ENCODE assay signal across 8 cellular contexts in the genomic region with DNA sequence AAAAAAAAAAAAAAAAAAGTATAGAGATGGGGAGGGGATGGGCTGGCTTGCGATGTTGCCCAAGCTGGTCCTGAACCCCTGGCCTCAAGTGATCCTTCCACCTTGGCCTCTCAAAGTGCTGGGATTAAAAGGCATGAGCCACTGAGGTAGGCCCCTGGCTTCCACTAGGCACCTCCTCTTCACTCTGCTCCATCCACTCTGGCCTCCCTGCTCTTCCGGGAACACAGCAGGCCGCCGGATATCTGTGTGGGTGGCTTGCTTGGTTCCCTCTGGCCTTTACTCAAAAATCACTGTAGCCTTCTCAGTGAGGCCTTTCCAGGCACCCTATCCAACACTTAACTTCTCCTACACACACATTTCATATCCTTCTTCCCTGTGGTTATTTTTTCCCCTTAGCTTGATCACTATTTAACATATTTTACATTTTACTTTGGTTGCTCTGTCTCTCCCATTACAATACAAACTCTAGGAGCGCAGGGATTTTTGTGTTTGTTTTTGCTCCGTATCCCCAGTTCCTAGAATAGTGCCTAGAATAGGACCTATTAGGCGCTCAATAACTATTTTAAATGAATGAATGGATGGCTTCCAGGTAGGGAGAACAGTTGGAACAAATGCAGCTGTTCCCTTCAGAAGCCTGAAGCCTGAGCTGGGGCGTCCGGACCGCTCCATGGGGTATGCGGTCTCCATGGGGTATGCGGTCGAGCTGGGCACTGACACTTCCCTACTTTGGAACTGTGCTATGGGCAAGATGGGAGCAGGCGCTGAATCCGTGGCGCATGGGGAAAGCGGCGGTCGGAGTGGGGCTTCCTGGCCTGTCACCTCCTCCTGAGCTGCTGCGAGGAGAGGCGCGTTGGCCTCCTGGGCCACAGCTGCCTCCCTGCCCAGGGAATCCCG. TPM values are rescaled to one million over a fixed set of nuclear protein-coding genes. Genes with fewer than 3 reads are reported as not detected.
DNase-seq lines count a peak whose midpoint lies in the region; ATAC-seq and TF ChIP-seq lines count a peak whose summit lies in the region.

No MANE protein-coding gene starts in this region.

- CTCF ChIA-PET in activated B cell treated with CpG ODN at 0.5 μM for 24 hours (lab: Charles Lee), result interaction anchor here (1.2 to 5.1 kb wide), 7 partner anchors 10 to 299 kb away, joined by 3 to 73 read pairs (median 5); a partner anchor contains a TSS

- DNase-seq in AG09309 (ENCODE audit: low read depth), result no peak
- DNase-seq in HAP-1 (ENCODE audit: low spot score in 2 of 2), result no peak
- DNase-seq in activated B cell treated with CpG ODN at 0.5 μM for 24 hours, result no peak
- DNase-seq in cardiac muscle cell (ENCODE audit: low read depth in 1 of 2, low spot score in 1 of 2), result peak in 1 of 2 donors; percentile 83
- DNase-seq in retinal pigment epithelial cell (ENCODE audit: low read depth), result no peak
- no peak for DNase-seq in NCI-H1417 (lab: John Stamatoyannopoulos, UW)
- no peak for DNase-seq in T-helper 9 cell

- H3K4me1 Mint-ChIP-seq in activated B cell treated with CpG ODN at 0.5 μM for 24 hours, result peaks cover 42% of the 10 kb centered on the region

- H3K36me3 ChIP-seq in HAP-1 (replicated peaks) (no peaks in the 10 kb centered on the region), cardiac muscle cell (no peaks in the 10 kb centered on the region)

- no peaks in the 10 kb centered on the region for H3K27me3 Mint-ChIP-seq in activated B cell treated with CpG ODN at 0.5 μM for 24 hours

- ATAC-seq in activated B cell treated with CpG ODN at 0.5 μM for 24 hours (ENCODE audit: low read depth) (no peak), HG03108 (IDR thresholded peaks at IDR 0.05; ENCODE audit: unreplicated experiment) (no peak)

- peaks cover 27% of the 10 kb centered on the region for H3K4me1 ChIP-seq in HAP-1
- H3K4me1 ChIP-seq in cardiac muscle cell (ENCODE audit: low read depth), result peaks cover 11% of the 10 kb centered on the region

- H3K27me3 ChIP-seq in HAP-1 (ENCODE audit: low read depth) (no peaks in the 10 kb centered on the region), cardiac muscle cell (no peaks in the 10 kb centered on the region)

- 0 out of 2 replicates have a peak, but pooled peaks cover 2% of the 10 kb centered on the region for H3K9me3 ChIP-seq in HAP-1
- no peaks in the 10 kb centered on the region for H3K9me3 ChIP-seq in cardiac muscle cell (ENCODE audit: low read depth)

- TF ChIP-seq CTCF in AG09309 (IDR thresholded peaks at IDR 0.05; ENCODE audit: control insufficient read depth, insufficient read depth, low read depth, low read length, missing control alignments) (no peak), activated B cell treated with CpG ODN at 0.5 μM for 24 hours (IDR thresholded peaks at IDR 0.05) (no peak), cardiac muscle cell (IDR thresholded peaks at IDR 0.05; ENCODE audit: low read depth, low read length) (no peak), retinal pigment epithelial cell (conservative IDR thresholded peaks at IDR 0.05; ENCODE audit: low read depth, low read length) (no peak)

- peak overlapping the region; percentile 34 for H3K27ac ChIP-seq in cardiac muscle cell

- H3K9me3 Mint-ChIP-seq in activated B cell treated with CpG ODN at 0.5 μM for 24 hours, result no peaks in the 10 kb centered on the region

- peak overlapping the region; percentile 91 for H3K4me3 Mint-ChIP-seq in activated B cell treated with CpG ODN at 0.5 μM for 24 hours

- POLR2A ChIA-PET in activated B cell treated with CpG ODN at 0.5 μM for 24 hours (lab: Charles Lee), result interaction anchor here (0.7 to 5.7 kb wide), 21 partner anchors 12 to 1737 kb away, joined by 3 to 182 read pairs (median 10); a partner anchor contains a TSS

- intact Hi-C loops in activated B cell treated with CpG ODN at 0.5 μM for 24 hours (cut with micrococcal nuclease), result no loop called here

- in situ Hi-C loops in HAP-1 (cut with MboI; ENCODE audit: low sequenced_read_pairs), result no loop called here

- H3K4me3 ChIP-seq in AG09309 (ENCODE audit: control insufficient read depth, low read depth, low read length) (peak overlapping the region; percentile 33), HAP-1 (peak overlapping the region; percentile 31), cardiac muscle cell (peak overlapping the region; percentile 61), retinal pigment epithelial cell (ENCODE audit: low read length) (peak overlapping the region; percentile 58)

- no peaks in the 10 kb centered on the region for H3K36me3 Mint-ChIP-seq in activated B cell treated with CpG ODN at 0.5 μM for 24 hours (ENCODE audit: low read depth)

- peak overlapping the region; percentile 93 for H3K27ac Mint-ChIP-seq in activated B cell treated with CpG ODN at 0.5 μM for 24 hours

RNA-seq across cellular contexts. Expression of a gene that starts 46.7 kb away (rescaled TPM):
- 600 and 642 TPM in 2 replicates for total RNA-seq in activated B cell treated with CpG ODN at 0.5 μM for 24 hours
- total RNA-seq in cardiac muscle cell, result 439 and 725 TPM in 2 replicates
- 837 and 907 TPM in 2 replicates for polyA plus RNA-seq in cardiac muscle cell
